ENCODE assay signal across 14 cellular contexts in genomic region chr1:147665521-147665920, GRCh38. TPM values are rescaled to one million over a fixed set of nuclear protein-coding genes. Genes with fewer than 3 reads are reported as not detected.
A peak's percentile ranks its signal among the peaks of the same experiment; 100 is the strongest.
DNase-seq lines count a peak whose midpoint lies in the region; ATAC-seq, FAIRE-seq and TF ChIP-seq lines count a peak whose summit lies in the region.
"Had no signal": no experiment of that assay in that cellular context is flagged by ENCODE, and none has a peak within 500 bp of the region (broad histone marks: within the 10 kb centered on the region; RNA-seq: fewer than 3 reads in every experiment).

No MANE protein-coding gene starts in this region.

- peaks cover 12% of the 10 kb centered on the region; the same call in 2 of the 3 replicates for H3K4me1 ChIP-seq in A549

- ATAC-seq in A549 (no peak), GM18858 (IDR thresholded peaks at IDR 0.05; ENCODE audit: unreplicated experiment) (no peak), GM18498 (IDR thresholded peaks at IDR 0.05; ENCODE audit: unreplicated experiment) (no peak)
- ATAC-seq: left colon had no signal

- TF ChIP-seq CTCF in A549 (IDR thresholded peaks at IDR 0.05) (no peak), GM12864 (IDR thresholded peaks at IDR 0.05; ENCODE audit: low read depth, low read length, missing control alignments) (peak; percentile 38), fibroblast of the aortic adventitia (IDR thresholded peaks at IDR 0.05; ENCODE audit: insufficient read depth, low read length) (peak; percentile 37)

- no peak for FAIRE-seq in A549 (lab: Jason Lieb, UNC)

- CTCF ChIA-PET in A549 (lab: Yijun Ruan, JAX), result interaction anchor here (0.8 to 2.2 kb wide), 9 partner anchors 10 to 392 kb away, joined by 3 to 6 read pairs (median 3); no protein-coding TSS in a partner anchor

- no peak for TF ChIP-seq EP300 in A549 (IDR thresholded peaks at IDR 0.05)

- in situ Hi-C loops in SK-MEL-5 (cut with HindIII; ENCODE audit: low pct_unique_long_range_greater_than_20kb, low sequenced_read_pairs), result no loop called here

- H3K4me2 ChIP-seq in A549, result no peak overlapping the region

- no peak for TF ChIP-seq POLR2A in A549 (IDR thresholded peaks at IDR 0.05; ENCODE audit: low read length)

- 86% methylated on average over 2 of the region's 2 CpGs for WGBS in A549 (ENCODE audit: missing lambda C conversion rate)

- no peaks in the 10 kb centered on the region for H3K9me3 ChIP-seq in A549
- H3K9me3 ChIP-seq: breast epithelium, ovary had no signal

- no peak for TF ChIP-seq RAD21 in A549 (conservative IDR thresholded peaks at IDR 0.05 in 1 of 2, IDR thresholded peaks at IDR 0.05 in 1 of 2)

- H3K4me3 ChIP-seq in A549 (no peak overlapping the region), GM12864 (ENCODE audit: low read depth, low read length) (no peak overlapping the region), fibroblast of the aortic adventitia (ENCODE audit: low read depth, low read length) (no peak overlapping the region)
- H3K4me3 ChIP-seq: breast epithelium, ovary had no signal

- peak; percentile 20 to 22 for DNase-seq in A549 (ENCODE audit: low read depth in 1 of 2, low spot score in 1 of 2)
- DNase-seq in GM12864 (ENCODE audit: low read depth), result no peak
- DNase-seq in SK-MEL-5 (ENCODE audit: low read depth, low spot score), result peak; percentile 62
- DNase-seq in fibroblast of the aortic adventitia (ENCODE audit: low read depth), result no peak
- DNase-seq in KG1 (lab: John Stamatoyannopoulos, UW), result no peak
- no peak for DNase-seq in GM03348 (ENCODE audit: low spot score)
- DNase-seq: activated B cell treated with CpG ODN at 0.5 μM for 24 hours; left colon; NCI-H146; ovary; stimulated activated CD4-positive, alpha-beta T cell treated with anti-CD3 and anti-CD28 coated beads, Interleukin-4, amount 100 ng/mL, for 1 hour had no signal

- POLR2A ChIA-PET in A549 (lab: Yijun Ruan, JAX), result no interaction called here

- H3K27ac ChIP-seq in A549, result no peak overlapping the region
- H3K27ac ChIP-seq: breast epithelium, ovary had no signal

TF ChIP-seq in A549, 52 proteins besides CTCF, POLR2A, EP300 and RAD21:
- TF ChIP-seq TP53 (CRISPR knock-in tag; IDR thresholded peaks at IDR 0.05) (no peak), HMGXB4 (CRISPR knock-in tag; IDR thresholded peaks at IDR 0.05; ENCODE audit: borderline replicate concordance) (no peak), MAX (IDR thresholded peaks at IDR 0.05) (no peak), ELK1 (IDR thresholded peaks at IDR 0.05; ENCODE audit: low read depth, low read length) (no peak), CBX2 (IDR thresholded peaks at IDR 0.05; ENCODE audit: borderline replicate concordance, low read depth) (no peak), USF2 (IDR thresholded peaks at IDR 0.05) (no peak)

RNA-seq across cellular contexts. Expression of gene ACP6, which starts 4.8 kb away (rescaled TPM):
- 26.2 and 26.5 TPM in 2 replicates for polyA plus RNA-seq in A549 (2011; rRNA removed)
- polyA plus RNA-seq in A549 (2012; cell fraction: cytosol; rRNA removed), result 6.0 and 8.4 TPM in 2 replicates
- polyA plus RNA-seq in A549 (2012; cell fraction: nucleus; rRNA removed), result 8.9 and 19.0 TPM in 2 replicates
- polyA plus RNA-seq in A549 (2017; fragmentation: RNase III; extraction: RNeasy Plus Mini Kit Qiagen cat#74134 plus additional on column Dnase treatment), result 12.4 to 21.7 TPM (median 14.9 TPM) in 3 replicates
- polyA minus RNA-seq in A549 (2011; rRNA and poly(A)+ RNA removed), result 23.4 and 24.8 TPM in 2 replicates
- total RNA-seq in SK-MEL-5 (2014; rRNA removed; shearing (Covaris generic)), result 12.0 and 22.4 TPM in 2 replicates
- 12.7 and 19.4 TPM in 2 replicates for polyA plus RNA-seq in SK-MEL-5 (2015; cell fraction: cytosol; rRNA removed)
- polyA plus RNA-seq in SK-MEL-5 (2015; cell fraction: nucleus; rRNA removed), result 63.2 and 92.2 TPM in 2 replicates
- 2.9 and 3.5 TPM in 2 replicates for total RNA-seq in fibroblast of the aortic adventitia (ENCODE audit: low replicate concordance)

Comparison
In these comparisons a context has a peak if more than half of its experiments do, and no peak if none do; other contexts are left out.
1. DNase-seq: peak in A549 (2 of 2) and SK-MEL-5 (single experiment); none in GM12864 (single experiment), fibroblast of the aortic adventitia (single experiment), KG1 (single experiment) and GM03348 (single experiment).